ENCODE assay signal across 8 cellular contexts in genomic region chr14:53151867-53152626, GRCh38. TPM values are rescaled to one million over a fixed set of nuclear protein-coding genes. Genes with fewer than 3 reads are reported as not detected.
DNase-seq lines count a peak whose midpoint lies in the region; ATAC-seq, FAIRE-seq and TF ChIP-seq lines count a peak whose summit lies in the region.

No MANE protein-coding gene starts in this region.

- no peak for TF ChIP-seq POLR2A in prostate gland (IDR thresholded peaks at IDR 0.05)

- H3K27me3 ChIP-seq in adipocyte (replicated peaks; ENCODE audit: control insufficient read depth, insufficient read depth, low read length) (no peaks in the 10 kb centered on the region), heart right ventricle (no peaks in the 10 kb centered on the region), prostate gland (replicated peaks; ENCODE audit: insufficient read depth) (no peaks in the 10 kb centered on the region)

- H3K36me3 ChIP-seq in adipocyte (ENCODE audit: control insufficient read depth, insufficient read depth, low read length, severe bottlenecking) (no peaks in the 10 kb centered on the region), heart right ventricle (no peaks in the 10 kb centered on the region), prostate gland (no peaks in the 10 kb centered on the region)

- ATAC-seq in GM21529 (IDR thresholded peaks at IDR 0.05; ENCODE audit: unreplicated experiment) (peak; percentile 20), SK-N-SH treated with all-trans-retinoic acid at 6 μM for 48 hours (peak; percentile 70), heart right ventricle (peak; percentile 44 to 75 (median 64))

- H3K9ac ChIP-seq in adipocyte (ENCODE audit: low read length) = peak overlapping the region; percentile 90

- peak; percentile 80 for FAIRE-seq in urothelium cell line (lab: Jason Lieb, UNC)

- DNase-seq in DMS153 treated with DMSO at 0.1 percent for 48 hours (lab: John Stamatoyannopoulos, UW; ENCODE audit: unreplicated experiment) = peak; percentile 32
- peak; percentile 63 for DNase-seq in KBM-7
- peak; percentile 73 for DNase-seq in adipocyte (ENCODE audit: low read depth)
- peak; percentile 42 to 55 for DNase-seq in heart right ventricle
- peak; percentile 56 for DNase-seq in prostate gland (ENCODE audit: low spot score)
- DNase-seq in urothelium cell line (ENCODE audit: low spot score) = peak; percentile 93

- H3K4me3 ChIP-seq in adipocyte (ENCODE audit: low read length) = peak overlapping the region; percentile 91
- H3K4me3 ChIP-seq in heart right ventricle = peak overlapping the region; percentile 61 to 95 (median 80)
- H3K4me3 ChIP-seq in prostate gland = peak overlapping the region; percentile 66 to 79

- 0 to 1% methylated on average over 57 of the region's 57 CpGs for WGBS in heart right ventricle, 2 donors
- WGBS in prostate gland = under 1% methylated on average over 53 of the region's 57 CpGs

- TF ChIP-seq CTCF in heart right ventricle (IDR thresholded peaks at IDR 0.05) (peak in 3 of 9 donors; percentile 8 to 15 (median 14)), prostate gland (IDR thresholded peaks at IDR 0.05) (peak in 2 of 4 experiments; percentile 9 to 20)

- intact Hi-C loops in heart right ventricle (cut with DNase I) = no loop called here
- intact Hi-C loops in prostate gland (cut with DNase I) = no loop called here

- H3K4me1 ChIP-seq in adipocyte (ENCODE audit: control insufficient read depth, insufficient read depth, low read length) = peaks cover 21% of the 10 kb centered on the region
- peaks cover 0 to 49% (median 19%) of the 10 kb centered on the region in 9 donors for H3K4me1 ChIP-seq in heart right ventricle
- H3K4me1 ChIP-seq in prostate gland (replicated peaks) = no peaks in the 10 kb centered on the region

- in situ Hi-C loops in KBM-7 (cut with MboI; ENCODE audit: low pct_unique_long_range_greater_than_20kb, low sequenced_read_pairs) = no loop called here

- H3K27ac ChIP-seq in heart right ventricle (peak overlapping the region; percentile 37 to 95 (median 90)), prostate gland (peak overlapping the region; percentile 81 to 88)

- H3K9me3 ChIP-seq in adipocyte (ENCODE audit: control insufficient read depth, low read length) (no peaks in the 10 kb centered on the region), heart right ventricle (no peaks in the 10 kb centered on the region), prostate gland (no peaks in the 10 kb centered on the region)

TF ChIP-seq in SK-N-SH treated with all-trans-retinoic acid at 6 μM for 48 hours, 23 proteins besides CTCF, POLR2A, EP300 and RAD21:
- TF ChIP-seq ZC3H10 (CRISPR knock-in tag; IDR thresholded peaks at IDR 0.05) (no peak), TCF4 (CRISPR knock-in tag; IDR thresholded peaks at IDR 0.05; ENCODE audit: borderline replicate concordance) (no peak), TSHZ2 (CRISPR knock-in tag; IDR thresholded peaks at IDR 0.05) (no peak), ISL1 (CRISPR knock-in tag; IDR thresholded peaks at IDR 0.05) (no peak), PATZ1 (CRISPR knock-in tag; IDR thresholded peaks at IDR 0.05; ENCODE audit: borderline replicate concordance) (no peak), ARNTL (CRISPR knock-in tag; IDR thresholded peaks at IDR 0.05; ENCODE audit: borderline replicate concordance, low read depth) (no peak), ZNF565 (CRISPR knock-in tag; conservative IDR thresholded peaks at IDR 0.05; ENCODE audit: low read depth) (no peak), ZNF70 (CRISPR knock-in tag; IDR thresholded peaks at IDR 0.05) (no peak), ESRRG (CRISPR knock-in tag; IDR thresholded peaks at IDR 0.05) (no peak), PPARA (CRISPR knock-in tag; IDR thresholded peaks at IDR 0.05; ENCODE audit: borderline replicate concordance) (no peak), OSR1 (CRISPR knock-in tag; IDR thresholded peaks at IDR 0.05) (no peak), SNAI2 (CRISPR knock-in tag; IDR thresholded peaks at IDR 0.05) (no peak), ZFP3 (CRISPR knock-in tag; IDR thresholded peaks at IDR 0.05) (no peak), TOX (CRISPR knock-in tag; IDR thresholded peaks at IDR 0.05; ENCODE audit: borderline replicate concordance) (no peak)
- TF ChIP-seq, protein P1, sequence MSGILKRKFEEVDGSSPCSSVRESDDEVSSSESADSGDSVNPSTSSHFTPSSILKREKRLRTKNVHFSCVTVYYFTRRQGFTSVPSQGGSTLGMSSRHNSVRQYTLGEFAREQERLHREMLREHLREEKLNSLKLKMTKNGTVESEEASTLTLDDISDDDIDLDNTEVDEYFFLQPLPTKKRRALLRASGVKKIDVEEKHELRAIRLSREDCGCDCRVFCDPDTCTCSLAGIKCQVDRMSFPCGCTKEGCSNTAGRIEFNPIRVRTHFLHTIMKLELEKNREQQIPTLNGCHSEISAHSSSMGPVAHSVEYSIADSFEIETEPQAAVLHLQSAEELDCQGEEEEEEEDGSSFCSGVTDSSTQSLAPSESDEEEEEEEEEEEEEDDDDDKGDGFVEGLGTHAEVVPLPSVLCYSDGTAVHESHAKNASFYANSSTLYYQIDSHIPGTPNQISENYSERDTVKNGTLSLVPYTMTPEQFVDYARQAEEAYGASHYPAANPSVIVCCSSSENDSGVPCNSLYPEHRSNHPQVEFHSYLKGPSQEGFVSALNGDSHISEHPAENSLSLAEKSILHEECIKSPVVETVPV (CRISPR knock-in tag; IDR thresholded peaks at IDR 0.05) = no peak

RNA-seq across cellular contexts. Expression of gene DDHD1, which starts 1.1 kb away (rescaled TPM):
- total RNA-seq in heart right ventricle (1 to 10 TPM; 6.0 to 9.6 (median 7.6) TPM), prostate gland (10 to 100 TPM in 1 of 2 donors, 1 to 10 TPM in 1; 6.5 to 23.6 TPM)
- polyA plus RNA-seq in heart right ventricle = 1 to 10 TPM; 2.1 to 4.7 TPM

Comparison
In these comparisons a context has a peak if more than half of its experiments do, and no peak if none do; other contexts are left out.
1. Peak in every context shown above with its lines: DNase-seq, ATAC-seq, H3K4me3 ChIP-seq and H3K27ac ChIP-seq.
2. DNase-seq: peak in every context shown above with its lines; median percentile 93 in urothelium cell line; 73 in adipocyte; 63 in KBM-7; 56 in prostate gland; 48 in heart right ventricle; 32 in DMS153 treated with DMSO at 0.1 percent for 48 hours.
3. ATAC-seq: peak in every context shown above with its lines; median percentile 70 in SK-N-SH treated with all-trans-retinoic acid at 6 μM for 48 hours; 64 in heart right ventricle; 20 in GM21529.